In the genomic region with DNA sequence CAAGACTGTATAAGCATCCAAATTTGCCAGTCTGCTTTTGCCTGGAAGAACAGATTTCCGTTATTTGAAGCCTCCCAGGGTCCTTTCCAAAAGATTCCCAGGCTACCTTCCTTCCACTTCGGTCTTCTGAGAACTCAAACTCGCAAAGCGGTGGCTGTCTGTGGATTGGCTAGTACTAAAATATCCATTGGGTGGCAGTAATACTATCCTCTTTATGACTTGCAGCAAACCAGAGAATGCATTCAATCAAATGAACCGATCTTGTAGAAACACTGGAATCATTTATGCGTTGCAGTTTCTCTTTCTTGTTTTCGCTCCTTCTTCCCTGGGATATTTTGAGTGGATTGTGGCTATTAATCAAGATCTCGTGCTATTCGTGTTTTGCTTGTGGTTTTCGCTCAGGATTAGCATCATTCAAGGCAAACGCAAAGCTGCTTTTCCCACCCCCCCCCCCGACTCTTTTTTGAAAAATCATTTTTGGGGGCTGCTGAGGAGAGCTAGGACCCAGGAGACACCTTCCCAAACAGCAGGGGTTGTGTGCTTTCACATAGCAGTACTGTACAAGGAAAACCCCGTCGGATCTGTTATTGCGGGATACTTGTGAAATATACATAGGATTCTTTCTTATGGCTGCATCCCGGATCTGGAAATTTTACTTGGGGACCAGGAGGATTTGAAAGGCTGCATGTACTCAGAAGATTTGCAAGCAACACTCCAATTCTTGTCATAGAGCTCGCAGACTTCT, we compare ENCODE assay signal across 9 cellular contexts. TPM values are rescaled to one million over a fixed set of nuclear protein-coding genes. Genes with fewer than 3 reads are reported as not detected.
A peak's percentile ranks its signal among the peaks of the same experiment; 100 is the strongest.
DNase-seq lines count a peak whose midpoint lies in the region; ATAC-seq and TF ChIP-seq lines count a peak whose summit lies in the region.
"Had no signal": no experiment of that assay in that cellular context is flagged by ENCODE, and none has a peak within 500 bp of the region (broad histone marks: within the 10 kb centered on the region; RNA-seq: fewer than 3 reads in every experiment).

Gene IL1RAPL1, plus strand, starts transcription at position 556 of the 745 bp plus-strand sequence.

- CTCF ChIA-PET in OCI-LY7 (lab: Charles Lee; ENCODE audit: unreplicated experiment), result no interaction called here

- no peaks in the 10 kb centered on the region for H3K36me3 ChIP-seq in RWPE2 (ENCODE audit: low read depth)
- no peaks in the 10 kb centered on the region for H3K36me3 ChIP-seq in OCI-LY7 (ENCODE audit: insufficient read depth, low read length)

- no TSS peak for BruUV-seq in OCI-LY7 (replicated peaks; lab: Mats Ljungman, UMichigan)

- H3K9me2 ChIP-seq in OCI-LY7 (ENCODE audit: insufficient read depth, low read length), result no peaks in the 10 kb centered on the region

- no peaks in the 10 kb centered on the region for H3K27me3 ChIP-seq in RWPE2 (ENCODE audit: insufficient read depth, poor library complexity, severe bottlenecking)

- POLR2A ChIA-PET in OCI-LY7 (lab: Charles Lee), result no interaction called here

- intact Hi-C loops in head of caudate nucleus (cut with DNase I) (loop anchor here (5.0 kb wide), 1 partner anchor 260 kb away; no protein-coding TSS in a partner anchor), OCI-LY7 (cut with micrococcal nuclease; ENCODE audit: unreplicated experiment) (no loop called here)

- ATAC-seq in RWPE2 (ENCODE audit: low read depth) (peak; percentile 66; the same call in 2 of the 3 replicates), GM18858 (IDR thresholded peaks at IDR 0.05; ENCODE audit: unreplicated experiment) (no peak)

- H3K4me3 ChIP-seq in RWPE2 (ENCODE audit: severe bottlenecking) (no peak within 1 kb of the TSS), OCI-LY7 (ENCODE audit: low read depth, low read length, poor library complexity, severe bottlenecking) (no peak within 1 kb of the TSS)

- H3K27ac ChIP-seq in RWPE2 (ENCODE audit: poor library complexity, severe bottlenecking) (no peak within 1 kb of the TSS), OCI-LY7 (ENCODE audit: low read depth, low read length, poor library complexity, severe bottlenecking) (no peak within 1 kb of the TSS)

- H3K9me3 ChIP-seq in RWPE2 (ENCODE audit: severe bottlenecking) (no peaks in the 10 kb centered on the region), OCI-LY7 (ENCODE audit: low read length) (no peaks in the 10 kb centered on the region)

- H3K4me2 ChIP-seq in OCI-LY7 (ENCODE audit: low read length), result no peak within 1 kb of the TSS

- H3K4me1 ChIP-seq in RWPE2 (ENCODE audit: insufficient read depth, poor library complexity, severe bottlenecking) (no peaks in the 10 kb centered on the region), OCI-LY7 (ENCODE audit: insufficient read depth, low read length, poor library complexity, severe bottlenecking) (no peaks in the 10 kb centered on the region)

- H4K20me1 ChIP-seq in OCI-LY7 (ENCODE audit: insufficient read depth, low read length), result no peaks in the 10 kb centered on the region

- DNase-seq in EL, result peak; percentile 0
- no peak for DNase-seq in RWPE2 (ENCODE audit: low spot score)
- DNase-seq in head of caudate nucleus, result peak in 30 of 42 donors; percentile 25 to 79 (median 50)
- DNase-seq in pons (ENCODE audit: low spot score), result peak; percentile 90
- DNase-seq in GDM1 (lab: John Stamatoyannopoulos, UW), result no peak
- DNase-seq in activated gamma-delta T cell (lab: John Stamatoyannopoulos, UW), result no peak
- no peak for DNase-seq in OCI-LY7 (ENCODE audit: low spot score)
- DNase-seq: activated naive CD8-positive, alpha-beta T cell treated with anti-CD3 and anti-CD28 coated beads, Interleukin-2, amount 10 ng/mL, durations not matched to agents 7 days and 5 days had no signal

- TF ChIP-seq CTCF in RWPE2 (IDR thresholded peaks at IDR 0.05; ENCODE audit: poor library complexity, severe bottlenecking) (peak; percentile 19), OCI-LY7 (conservative IDR thresholded peaks at IDR 0.05; ENCODE audit: low read length) (no peak)

- no peaks in the 10 kb centered on the region for H3K79me2 ChIP-seq in OCI-LY7 (ENCODE audit: insufficient read depth, low read depth, low read length)

- no peak within 1 kb of the TSS for H2AFZ ChIP-seq in OCI-LY7 (ENCODE audit: low read length)

RNA-seq across cellular contexts. Expression of gene IL1RAPL1, which starts in this region (rescaled TPM):
- total RNA-seq in OCI-LY7 (2014; rRNA removed; shearing (Covaris generic)), result not detected in 2 replicates
- total RNA-seq in OCI-LY7 (2022), result not detected in 2 replicates
- total RNA-seq: activated naive CD8-positive, alpha-beta T cell treated with anti-CD3 and anti-CD28 coated beads, Interleukin-2, amount 10 ng/mL, durations not matched to agents 7 days and 5 days had no signal

Comparison
In these comparisons a context has a peak if more than half of its experiments do, and no peak if none do; other contexts are left out.
1. DNase-seq: peak in EL (single experiment), head of caudate nucleus (30 of 42) and pons (single experiment); none in RWPE2 (single experiment), GDM1 (single experiment), activated gamma-delta T cell (single experiment) and OCI-LY7 (single experiment).